Comparison of ENCODE assay signal across 20 cellular contexts in the genomic region with DNA sequence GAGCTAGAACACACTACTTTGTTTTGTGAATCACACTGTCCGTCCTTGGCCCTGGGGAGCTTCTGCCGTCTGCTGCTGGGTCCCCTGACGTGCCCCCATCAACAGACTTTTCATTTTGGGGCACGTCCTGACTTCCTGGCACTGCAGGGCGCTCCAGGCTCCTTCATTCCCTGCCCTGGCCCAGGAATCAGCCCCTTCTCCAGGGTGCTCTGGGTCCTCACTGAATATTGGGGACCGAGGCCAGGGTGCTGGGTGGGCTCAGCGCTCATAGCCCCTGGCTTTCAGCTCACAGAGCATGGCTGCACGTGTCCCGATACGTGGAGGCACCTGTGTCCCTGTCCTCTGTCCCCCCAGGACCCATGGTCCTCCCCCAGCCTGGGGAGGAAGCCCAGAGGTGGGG. TPM values are rescaled to one million over a fixed set of nuclear protein-coding genes. Genes with fewer than 3 reads are reported as not detected.
DNase-seq lines count a peak whose midpoint lies in the region; ATAC-seq and TF ChIP-seq lines count a peak whose summit lies in the region.
"Had no signal": no experiment of that assay in that cellular context is flagged by ENCODE, and none has a peak within 500 bp of the region (broad histone marks: within the 10 kb centered on the region; RNA-seq: fewer than 3 reads in every experiment).

No MANE protein-coding gene starts in this region.

- intact Hi-C loops in Panc1 (cut with micrococcal nuclease; ENCODE audit: unreplicated experiment), result no loop called here
- intact Hi-C loops in transverse colon (cut with DNase I; ENCODE audit: low total_unique reads), result no loop called here

- H3K36me3 ChIP-seq in Panc1 (ENCODE audit: control insufficient read depth, insufficient read depth, low read length) (no peaks in the 10 kb centered on the region), neural progenitor cell (no peaks in the 10 kb centered on the region), transverse colon (no peaks in the 10 kb centered on the region)
- H3K36me3 ChIP-seq: Peyer's patch, SJCRH30 had no signal

- ATAC-seq in Panc1 (no peak), HG02973 (IDR thresholded peaks at IDR 0.05; ENCODE audit: unreplicated experiment) (no peak)

- H3K4me3 Mint-ChIP-seq in brain, result no peak overlapping the region
- H3K4me3 Mint-ChIP-seq in neural progenitor cell, result no peak overlapping the region
- H3K4me3 Mint-ChIP-seq: CD4-positive, alpha-beta T cell had no signal

- TF ChIP-seq EP300 in transverse colon (IDR thresholded peaks at IDR 0.05; ENCODE audit: low read depth), result no peak

- no peak for TF ChIP-seq POLR2A in transverse colon (IDR thresholded peaks at IDR 0.05)

- peaks cover 74% of the 10 kb centered on the region for H3K4me1 ChIP-seq in Panc1 (ENCODE audit: control insufficient read depth, insufficient read depth, low read length)
- peaks cover 19% of the 10 kb centered on the region for H3K4me1 ChIP-seq in neural progenitor cell
- H3K4me1 ChIP-seq in transverse colon, result peaks cover 5 to 15% (median 8%) of the 10 kb centered on the region in 4 donors

- H3K27me3 ChIP-seq in Panc1 (ENCODE audit: control insufficient read depth, insufficient read depth, low read length) (no peaks in the 10 kb centered on the region), neural progenitor cell (no peaks in the 10 kb centered on the region), transverse colon (peaks cover 37% of the 10 kb centered on the region)
- H3K27me3 ChIP-seq: SJCRH30 had no signal

- H3K4me2 ChIP-seq in neural progenitor cell, result no peak overlapping the region
- H3K4me2 ChIP-seq: KMS-11 had no signal

- TF ChIP-seq CTCF in Panc1 (IDR thresholded peaks at IDR 0.05), result no peak
- no peak for TF ChIP-seq CTCF in brain (conservative IDR thresholded peaks at IDR 0.05)
- TF ChIP-seq CTCF in neural progenitor cell (IDR thresholded peaks at IDR 0.05), result no peak
- no peak for TF ChIP-seq CTCF in transverse colon (IDR thresholded peaks at IDR 0.05)

- in situ Hi-C loops in Panc1 (cut with HindIII; ENCODE audit: low pct_unique_long_range_greater_than_20kb, low sequenced_read_pairs), result no loop called here
- in situ Hi-C loops in transverse colon (cut with MboI; ENCODE audit: low pct_ligation_motif_present in 1 of 4, low pct_unique_long_range_greater_than_20kb in 1 of 4, low sequenced_read_pairs in 3 of 4), result loop anchor here in 2 of 4 donors (25.0 kb wide), 1 partner anchor 172 kb away; the partner anchor contains the start of gene MUC6 (in 2 of the 2)

- H3K9ac ChIP-seq in neural progenitor cell, result no peak overlapping the region
- H3K9ac ChIP-seq: KMS-11 had no signal

- peak overlapping the region in 3 of 5 experiments; percentile 51 to 72 (median 54) for H3K27ac Mint-ChIP-seq in brain
- H3K27ac Mint-ChIP-seq in neural progenitor cell, result peak overlapping the region; percentile 46
- H3K27ac Mint-ChIP-seq: CD4-positive, alpha-beta T cell had no signal

- H3K9me3 ChIP-seq in Panc1 (ENCODE audit: control insufficient read depth, insufficient read depth, low read depth, low read length) (no peaks in the 10 kb centered on the region), neural progenitor cell (ENCODE audit: low read depth) (no peaks in the 10 kb centered on the region), transverse colon (no peaks in the 10 kb centered on the region)
- H3K9me3 ChIP-seq: Peyer's patch, SJCRH30 had no signal

- no peaks in the 10 kb centered on the region for H3K79me2 ChIP-seq in neural progenitor cell (ENCODE audit: low read depth)

- POLR2A ChIA-PET in Panc1 (lab: Charles Lee), result no interaction called here

- H3K27me3 Mint-ChIP-seq in brain, result no peaks in the 10 kb centered on the region
- no peaks in the 10 kb centered on the region for H3K27me3 Mint-ChIP-seq in neural progenitor cell (ENCODE audit: insufficient read depth, low read depth)
- H3K27me3 Mint-ChIP-seq: CD4-positive, alpha-beta T cell had no signal

- peaks cover 8% of the 10 kb centered on the region for H3F3A ChIP-seq in neural progenitor cell (ENCODE audit: low read depth)

- H3K36me3 Mint-ChIP-seq in brain, result no peaks in the 10 kb centered on the region
- no peaks in the 10 kb centered on the region for H3K36me3 Mint-ChIP-seq in neural progenitor cell

- 52% methylated on average over 10 of the region's 10 CpGs; no CpG with 5 or more reads in 1 of the 2 donors for WGBS in transverse colon (ENCODE audit: low coverage in 1 of 2), 2 donors

- CTCF ChIA-PET in Panc1 (lab: Charles Lee), result no interaction called here

- peaks cover 27% of the 10 kb centered on the region for H4K20me1 ChIP-seq in neural progenitor cell (ENCODE audit: low read depth)

- H3K4me3 ChIP-seq in Panc1 (ENCODE audit: low read depth in 2 of 2, low read length in 2 of 2) (no peak overlapping the region), neural progenitor cell (no peak overlapping the region), transverse colon (no peak overlapping the region)
- H3K4me3 ChIP-seq: Peyer's patch, SJCRH30 had no signal

- no peaks in the 10 kb centered on the region for H3K9me3 Mint-ChIP-seq in brain
- no peaks in the 10 kb centered on the region for H3K9me3 Mint-ChIP-seq in neural progenitor cell
- H3K9me3 Mint-ChIP-seq: CD4-positive, alpha-beta T cell had no signal

- BruUV-seq in Panc1 (replicated peaks; lab: Mats Ljungman, UMichigan), result no TSS peak

- H2AFZ ChIP-seq in neural progenitor cell (replicated peaks), result no peak overlapping the region

- peak overlapping the region; percentile 1; the same call in 1 of the 2 replicates for H3K27ac ChIP-seq in Panc1 (ENCODE audit: low read length)
- no peak overlapping the region for H3K27ac ChIP-seq in neural progenitor cell
- no peak overlapping the region for H3K27ac ChIP-seq in transverse colon
- H3K27ac ChIP-seq: HL-60, KMS-11, Peyer's patch, SJCRH30 had no signal

- peaks cover 31% of the 10 kb centered on the region for H3K4me1 Mint-ChIP-seq in brain
- peaks cover 12% of the 10 kb centered on the region for H3K4me1 Mint-ChIP-seq in neural progenitor cell

- DNase-seq in Panc1 (ENCODE audit: low read depth, low spot score) (no peak), neural progenitor cell (ENCODE audit: low spot score) (no peak), transverse colon (no peak), NCI-H1048 (lab: John Stamatoyannopoulos, UW) (no peak)
- DNase-seq: CD4-positive, alpha-beta T cell; COR-L47; DMS79; NCI-H1105; NCI-H2029 treated with DMSO at 0.1 percent for 48 hours; NCI-H226; NCI-H510A treated with DMSO at 0.1 percent for 48 hours; NCI-H748 treated with DMSO at 0.1 percent for 48 hours; Peyer's patch; SJCRH30 had no signal

RNA-seq across cellular contexts. Expression of gene TSPAN4, which starts 22.3 kb away (rescaled TPM):
- total RNA-seq in Panc1 (2021; ENCODE audit: unreplicated experiment) (187 TPM), neural progenitor cell (ENCODE audit: low replicate concordance) (19.6 and 58.2 TPM in 2 replicates), transverse colon (10 to 100 TPM; 25.1 to 75.0 (median 32.4) TPM)
- polyA plus RNA-seq in Panc1 (2012; ENCODE audit: insufficient read length), result 257 TPM
- 23.3 TPM for polyA plus RNA-seq in brain (ENCODE audit: insufficient read depth, low read depth, low replicate concordance)

RNA-seq across cellular contexts. Expression of gene POLR2L, which starts 22.6 kb away (rescaled TPM):
- total RNA-seq in Panc1 (2021; ENCODE audit: unreplicated experiment), result 673 TPM
- 2,061 TPM for polyA plus RNA-seq in Panc1 (2012; ENCODE audit: insufficient read length)
- 104 TPM for polyA plus RNA-seq in brain (ENCODE audit: insufficient read depth, low read depth, low replicate concordance)
- total RNA-seq in neural progenitor cell (ENCODE audit: low replicate concordance), result 12.9 and 27.5 TPM in 2 replicates
- 10 to 100 TPM in 3 of 4 donors, 1 to 10 TPM in 1; 9.7 to 66.6 (median 32.7) TPM for total RNA-seq in transverse colon

RNA-seq across cellular contexts. Expression of gene CD151, which starts 32.2 kb away (rescaled TPM):
- 680 TPM for total RNA-seq in Panc1 (2021; ENCODE audit: unreplicated experiment)
- 1,015 TPM for polyA plus RNA-seq in Panc1 (2012; ENCODE audit: insufficient read length)
- 114 TPM for polyA plus RNA-seq in brain (ENCODE audit: insufficient read depth, low read depth, low replicate concordance)
- 37.4 and 82.2 TPM in 2 replicates for total RNA-seq in neural progenitor cell (ENCODE audit: low replicate concordance)
- 100 to 1,000 TPM; 252 to 650 (median 429) TPM for total RNA-seq in transverse colon

RNA-seq across cellular contexts. Expression of gene CRACR2B, which starts 37.2 kb away (rescaled TPM):
- total RNA-seq in Panc1 (2021; ENCODE audit: unreplicated experiment), result 132 TPM
- polyA plus RNA-seq in Panc1 (2012; ENCODE audit: insufficient read length), result 167 TPM
- 3.1 TPM for polyA plus RNA-seq in brain (ENCODE audit: insufficient read depth, low read depth, low replicate concordance)
- 3.9 and 11.6 TPM in 2 replicates for total RNA-seq in neural progenitor cell (ENCODE audit: low replicate concordance)
- total RNA-seq in transverse colon, result 100 to 1,000 TPM in 3 of 4 donors, 10 to 100 TPM in 1; 82.7 to 373 (median 210) TPM
- total RNA-seq: H4, HT1080 had no signal

RNA-seq across cellular contexts. Expression of gene CHID1, which starts 45.7 kb away (rescaled TPM):
- total RNA-seq in Panc1 (2021; ENCODE audit: unreplicated experiment), result 224 TPM
- 247 TPM for polyA plus RNA-seq in Panc1 (2012; ENCODE audit: insufficient read length)
- 74.6 TPM for polyA plus RNA-seq in brain (ENCODE audit: insufficient read depth, low read depth, low replicate concordance)
- total RNA-seq in neural progenitor cell (ENCODE audit: low replicate concordance), result 56.6 and 62.9 TPM in 2 replicates
- 10 to 100 TPM; 15.3 to 58.2 (median 41.4) TPM for total RNA-seq in transverse colon
